In the genomic region with DNA sequence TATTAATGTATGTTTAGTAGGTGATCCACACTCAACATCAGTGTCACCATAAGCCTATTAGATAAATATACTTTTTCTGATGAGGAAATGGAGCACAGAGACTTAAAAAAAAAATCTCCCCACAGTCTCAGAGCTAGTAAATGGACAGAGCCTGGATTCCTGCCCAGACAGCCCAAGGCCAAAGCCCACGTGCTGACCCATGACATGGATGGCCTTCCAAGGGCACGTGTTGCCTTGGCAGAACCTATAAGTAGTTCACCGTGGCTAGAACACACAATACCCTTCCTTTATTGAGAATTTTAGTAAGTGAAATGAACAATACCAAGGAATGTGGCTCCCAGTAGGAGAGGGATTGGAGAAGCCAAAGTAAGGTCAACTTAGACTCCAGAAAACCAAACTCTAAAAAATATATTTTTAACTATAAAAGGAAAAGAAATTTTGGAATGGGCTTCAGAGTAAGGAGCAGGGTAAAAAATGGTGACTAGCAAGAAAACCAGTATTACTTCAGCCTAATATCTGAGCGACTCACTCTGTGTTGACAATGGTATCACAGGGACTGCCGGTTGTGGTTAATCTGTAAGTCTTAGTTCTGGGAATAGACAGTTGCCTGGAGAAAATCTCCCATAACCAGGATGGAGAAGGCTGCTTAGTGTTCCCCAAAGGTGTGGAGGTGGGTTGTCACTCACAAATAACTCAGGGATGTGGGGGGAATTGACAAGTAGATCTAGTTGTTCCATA, we compare ENCODE assay signal across 20 cellular contexts.
A peak's percentile ranks its signal among the peaks of the same experiment; 100 is the strongest.
DNase-seq lines count a peak whose midpoint lies in the region; ATAC-seq, FAIRE-seq and TF ChIP-seq lines count a peak whose summit lies in the region.
"Had no signal": no experiment of that assay in that cellular context is flagged by ENCODE, and none has a peak within 500 bp of the region (broad histone marks: within the 10 kb centered on the region; RNA-seq: fewer than 3 reads in every experiment).

No MANE protein-coding gene starts in this region.

- H3K9ac ChIP-seq in liver (ENCODE audit: low read depth in 1 of 2, low read length in 2 of 2) (no peak overlapping the region), HepG2 (ENCODE audit: insufficient read depth, low read depth, low read length) (no peak overlapping the region)

- no peak overlapping the region for H3K4me2 ChIP-seq in HepG2 (ENCODE audit: low read depth, low read length)

- TF ChIP-seq CTCF in liver (IDR thresholded peaks at IDR 0.05; ENCODE audit: low read depth, low read length, missing input control) (no peak), HepG2 (CRISPR knock-in tag; IDR thresholded peaks at IDR 0.05) (no peak), ovary (IDR thresholded peaks at IDR 0.05) (no peak)

- 42% methylated on average over 5 of the region's 5 CpGs for WGBS in liver
- 12% methylated on average over 5 of the region's 5 CpGs for WGBS in HepG2 (ENCODE audit: low lambda C conversion rate)
- 34 to 48% (median 36%) methylated on average over 5 of the region's 5 CpGs for WGBS in ovary, 3 donors

- intact Hi-C loops in HepG2 (cut with micrococcal nuclease; ENCODE audit: unreplicated experiment) = no loop called here
- intact Hi-C loops in ovary (cut with DNase I) = no loop called here

- H3K4me3 ChIP-seq in liver (ENCODE audit: low read depth in 1 of 3, low read length in 3 of 3) = no peak overlapping the region
- no peak overlapping the region for H3K4me3 ChIP-seq in HepG2 (replicated peaks in 1 of 3; ENCODE audit: insufficient read depth in 1 of 3, low read depth in 2 of 3, low read length in 3 of 3)
- no peak overlapping the region for H3K4me3 ChIP-seq in ovary
- H3K4me3 ChIP-seq: MG63, SJSA1 had no signal

- in situ Hi-C loops in HepG2 (cut with HindIII; ENCODE audit: extremely low pct_ligation_motif_present, low pct_unique_long_range_greater_than_20kb) = no loop called here

- CTCF ChIA-PET in HepG2 (lab: Yijun Ruan, JAX; ENCODE audit: low intra/inter-chr PET ratio, low total read pairs) = no interaction called here

- H3K4me1 ChIP-seq in liver (ENCODE audit: control insufficient read depth in 4 of 4, insufficient read depth in 4 of 4, low read length in 3 of 4) (peaks cover 0 to 4% (median 2%) of the 10 kb centered on the region in 4 donors), HepG2 (ENCODE audit: insufficient read depth, low read length) (no peaks in the 10 kb centered on the region), ovary (ENCODE audit: insufficient read depth) (no peaks in the 10 kb centered on the region)
- H3K4me1 ChIP-seq: Caco-2, SJSA1 had no signal

- no peak overlapping the region for H2AFZ ChIP-seq in HepG2 (ENCODE audit: low read length)

- BruUV-seq in HepG2 (replicated peaks; lab: Mats Ljungman, UMichigan) = no TSS peak

- H3K36me3 ChIP-seq in liver (ENCODE audit: control insufficient read depth in 4 of 4, insufficient read depth in 3 of 4, low read depth in 1 of 4, low read length in 3 of 4) = no peaks in the 10 kb centered on the region
- H3K36me3 ChIP-seq in HepG2 (replicated peaks in 1 of 2; ENCODE audit: control insufficient read depth in 1 of 2, insufficient read depth in 2 of 2, low read length in 2 of 2) = no peaks in the 10 kb centered on the region
- no peaks in the 10 kb centered on the region for H3K36me3 ChIP-seq in ovary
- H3K36me3 ChIP-seq: MG63, SJSA1 had no signal

- no peak for TF ChIP-seq EP300 in HepG2 (IDR thresholded peaks at IDR 0.05; ENCODE audit: low read depth in 2 of 2, low read length in 2 of 2)
- no peak for TF ChIP-seq EP300 in HepG2 (CRISPR knock-in tag; IDR thresholded peaks at IDR 0.05; ENCODE audit: borderline replicate concordance)
- no peak for TF ChIP-seq EP300 in ovary (IDR thresholded peaks at IDR 0.05)

- POLR2A ChIA-PET in HepG2 (lab: Yijun Ruan, JAX) = no interaction called here

- DNase-seq in HepG2 (ENCODE audit: low spot score) (no peak), caudate nucleus (lab: John Stamatoyannopoulos, UW) (peak in 15 of 61 donors; percentile 8 to 78 (median 32)), ovary (peak; percentile 30 to 79 (median 45)), glomerular visceral epithelial cell (ENCODE audit: extremely low spot score) (no peak)
- no peak for DNase-seq in central memory CD4-positive, alpha-beta T cell
- no peak for DNase-seq in stimulated activated CD4-positive, alpha-beta T cell treated with anti-CD3 and anti-CD28 coated beads, Interleukin-2, amount 100 ng/mL, for 48 hours
- DNase-seq in activated CD4-positive, CD25-positive, alpha-beta regulatory T cell treated with anti-CD3 and anti-CD28 coated beads, Interleukin-2, amount 50 U/mL, for 72 hours = no peak
- DNase-seq: ACHN, AML-193, Caco-2, DMS153, NCI-H1417, NCI-H187 treated with DMSO at 0.1 percent for 48 hours, NCI-H446 treated with DMSO at 0.1 percent for 48 hours had no signal

- H3K79me2 ChIP-seq in HepG2 (ENCODE audit: insufficient read depth, low read length) = no peaks in the 10 kb centered on the region

- ATAC-seq in HepG2 = no peak

- FAIRE-seq in HepG2 (lab: Jason Lieb, UNC) = no peak
- FAIRE-seq: GM12892, H54 had no signal

- H3K27ac ChIP-seq in liver (ENCODE audit: low read depth in 1 of 2, low read length in 2 of 2) = no peak overlapping the region
- H3K27ac ChIP-seq in HepG2 (ENCODE audit: extremely low read length, insufficient read depth, low read length) = no peak overlapping the region
- peak overlapping the region; percentile 32 for H3K27ac ChIP-seq in caudate nucleus (ENCODE audit: low read depth, low read length)
- no peak overlapping the region for H3K27ac ChIP-seq in ovary
- H3K27ac ChIP-seq: RWPE1, SJSA1 had no signal

- TF ChIP-seq RAD21 in liver (IDR thresholded peaks at IDR 0.05) = peak in 1 of 2 donors; percentile 48
- TF ChIP-seq RAD21 in HepG2 (CRISPR knock-in tag; IDR thresholded peaks at IDR 0.05) = no peak

- TF ChIP-seq POLR2A in HepG2 (IDR thresholded peaks at IDR 0.05; ENCODE audit: insufficient read depth in 1 of 2, low read depth in 2 of 2, low read length in 2 of 2) (no peak), ovary (IDR thresholded peaks at IDR 0.05) (no peak)

- H3K9me3 ChIP-seq in liver (ENCODE audit: control insufficient read depth in 4 of 4, low read length in 3 of 4) = no peaks in the 10 kb centered on the region
- H3K9me3 ChIP-seq in HepG2 (ENCODE audit: low read length) = peaks cover 67% of the 10 kb centered on the region
- H3K9me3 ChIP-seq in ovary = no peaks in the 10 kb centered on the region
- H3K9me3 ChIP-seq: Caco-2, MG63, SJSA1 had no signal

- no peaks in the 10 kb centered on the region for H4K20me1 ChIP-seq in HepG2 (ENCODE audit: insufficient read depth, low read length)

- H3K27me3 ChIP-seq in liver (ENCODE audit: control insufficient read depth in 4 of 4, insufficient read depth in 4 of 4, low read length in 3 of 4) (no peaks in the 10 kb centered on the region), HepG2 (ENCODE audit: control insufficient read depth in 1 of 2, insufficient read depth in 2 of 2, low read length in 2 of 2) (no peaks in the 10 kb centered on the region), ovary (no peaks in the 10 kb centered on the region)
- H3K27me3 ChIP-seq: MG63, SJSA1 had no signal

TF ChIP-seq in liver, 16 proteins besides CTCF, POLR2A, EP300 and RAD21 (continues in another document):
- TF ChIP-seq RXRA (IDR thresholded peaks at IDR 0.05) (peak; percentile 62 to 67), HNF4A (conservative IDR thresholded peaks at IDR 0.05) (peak; percentile 50 to 65), SP1 (IDR thresholded peaks at IDR 0.05) (peak; percentile 44), YY1 (IDR thresholded peaks at IDR 0.05) (peak; percentile 38), EGR1 (IDR thresholded peaks at IDR 0.05; ENCODE audit: low read depth in 2 of 2) (no peak), ZBTB33 (IDR thresholded peaks at IDR 0.05) (no peak), FOXA1 (IDR thresholded peaks at IDR 0.05) (no peak), TAF1 (conservative IDR thresholded peaks at IDR 0.05) (no peak), NR2F2 (IDR thresholded peaks at IDR 0.05) (peak; percentile 22)

TF ChIP-seq in HepG2, 621 proteins besides CTCF, POLR2A, EP300 and RAD21 (continues in another document):
- TF ChIP-seq ZSCAN25 (CRISPR knock-in tag; IDR thresholded peaks at IDR 0.05) (no peak), TBL1XR1 (IDR thresholded peaks at IDR 0.05; ENCODE audit: borderline replicate concordance, low read length, partially characterized antibody) (no peak), SP4 (CRISPR knock-in tag; IDR thresholded peaks at IDR 0.05) (no peak), ZMAT3 (CRISPR knock-in tag; conservative IDR thresholded peaks at IDR 0.05) (no peak), EZH2 (conservative IDR thresholded peaks at IDR 0.05; ENCODE audit: low read depth, low read length) (no peak), KLF13 (CRISPR knock-in tag; IDR thresholded peaks at IDR 0.05) (no peak), TAF15 (IDR thresholded peaks at IDR 0.05; ENCODE audit: low read depth, low read length, poor library complexity, severe bottlenecking) (no peak)
- TF ChIP-seq, protein P1, sequence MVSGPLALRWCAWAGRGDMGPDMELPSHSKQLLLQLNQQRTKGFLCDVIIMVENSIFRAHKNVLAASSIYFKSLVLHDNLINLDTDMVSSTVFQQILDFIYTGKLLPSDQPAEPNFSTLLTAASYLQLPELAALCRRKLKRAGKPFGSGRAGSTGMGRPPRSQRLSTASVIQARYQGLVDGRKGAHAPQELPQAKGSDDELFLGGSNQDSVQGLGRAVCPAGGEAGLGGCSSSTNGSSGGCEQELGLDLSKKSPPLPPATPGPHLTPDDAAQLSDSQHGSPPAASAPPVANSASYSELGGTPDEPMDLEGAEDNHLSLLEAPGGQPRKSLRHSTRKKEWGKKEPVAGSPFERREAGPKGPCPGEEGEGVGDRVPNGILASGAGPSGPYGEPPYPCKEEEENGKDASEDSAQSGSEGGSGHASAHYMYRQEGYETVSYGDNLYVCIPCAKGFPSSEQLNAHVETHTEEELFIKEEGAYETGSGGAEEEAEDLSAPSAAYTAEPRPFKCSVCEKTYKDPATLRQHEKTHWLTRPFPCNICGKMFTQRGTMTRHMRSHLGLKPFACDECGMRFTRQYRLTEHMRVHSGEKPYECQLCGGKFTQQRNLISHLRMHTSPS (CRISPR knock-in tag; IDR thresholded peaks at IDR 0.05; ENCODE audit: low read depth) = no peak
- TF ChIP-seq, protein P2, sequence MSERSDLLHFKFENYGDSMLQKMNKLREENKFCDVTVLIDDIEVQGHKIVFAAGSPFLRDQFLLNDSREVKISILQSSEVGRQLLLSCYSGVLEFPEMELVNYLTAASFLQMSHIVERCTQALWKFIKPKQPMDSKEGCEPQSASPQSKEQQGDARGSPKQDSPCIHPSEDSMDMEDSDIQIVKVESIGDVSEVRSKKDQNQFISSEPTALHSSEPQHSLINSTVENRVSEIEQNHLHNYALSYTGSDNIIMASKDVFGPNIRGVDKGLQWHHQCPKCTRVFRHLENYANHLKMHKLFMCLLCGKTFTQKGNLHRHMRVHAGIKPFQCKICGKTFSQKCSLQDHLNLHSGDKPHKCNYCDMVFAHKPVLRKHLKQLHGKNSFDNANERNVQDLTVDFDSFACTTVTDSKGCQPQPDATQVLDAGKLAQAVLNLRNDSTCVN (CRISPR knock-in tag; IDR thresholded peaks at IDR 0.05; ENCODE audit: borderline replicate concordance) = no peak
- TF ChIP-seq, protein P3, sequence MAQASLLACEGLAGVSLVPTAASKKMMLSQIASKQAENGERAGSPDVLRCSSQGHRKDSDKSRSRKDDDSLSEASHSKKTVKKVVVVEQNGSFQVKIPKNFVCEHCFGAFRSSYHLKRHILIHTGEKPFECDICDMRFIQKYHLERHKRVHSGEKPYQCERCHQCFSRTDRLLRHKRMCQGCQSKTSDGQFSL (CRISPR knock-in tag; IDR thresholded peaks at IDR 0.05) = no peak

Comparison
In these comparisons a context has a peak if more than half of its experiments do, and no peak if none do; other contexts are left out.
1. DNase-seq: peak in ovary (5 of 5); none in HepG2 (single experiment), central memory CD4-positive, alpha-beta T cell (single experiment), glomerular visceral epithelial cell (single experiment), stimulated activated CD4-positive, alpha-beta T cell treated with anti-CD3 and anti-CD28 coated beads, Interleukin-2, amount 100 ng/mL, for 48 hours (0 of 2) and activated CD4-positive, CD25-positive, alpha-beta regulatory T cell treated with anti-CD3 and anti-CD28 coated beads, Interleukin-2, amount 50 U/mL, for 72 hours (single experiment).